22 cellular contexts compared by ENCODE assay signal in the genomic region with DNA sequence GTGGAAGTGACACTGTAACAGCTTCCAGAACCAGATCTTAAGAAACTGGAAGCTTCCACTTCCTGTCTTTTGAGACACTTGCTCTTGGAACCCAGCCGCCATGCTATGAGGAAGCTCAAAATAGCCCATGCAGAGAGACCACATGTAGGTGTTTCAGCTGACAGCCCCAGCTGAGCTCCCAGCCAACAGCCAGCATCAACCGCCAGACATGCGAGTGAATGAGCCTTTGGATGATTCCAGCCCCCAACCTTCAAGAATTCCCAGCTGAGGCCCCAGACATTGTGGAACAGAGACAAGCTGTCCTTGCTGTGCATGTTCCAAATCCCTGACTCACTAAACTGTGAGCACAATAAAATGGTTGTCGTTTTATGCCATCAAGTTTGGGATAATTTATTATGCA. TPM values are rescaled to one million over a fixed set of nuclear protein-coding genes. Genes with fewer than 3 reads are reported as not detected.
DNase-seq lines count a peak whose midpoint lies in the region; ATAC-seq, FAIRE-seq and TF ChIP-seq lines count a peak whose summit lies in the region.
"Had no signal": no experiment of that assay in that cellular context is flagged by ENCODE, and none has a peak within 500 bp of the region (broad histone marks: within the 10 kb centered on the region; RNA-seq: fewer than 3 reads in every experiment).

No MANE protein-coding gene starts in this region.

- H3K36me3 ChIP-seq in psoas muscle (ENCODE audit: insufficient read depth in 1 of 2, low read depth in 1 of 2): peaks cover 0 to 6% of the 10 kb centered on the region in 2 donors
- H3K36me3 ChIP-seq: BLaER1 had no signal

- DNase-seq in CD1c-positive myeloid dendritic cell (ENCODE audit: extremely low spot score) (peak; percentile 30), NCI-H446 treated with DMSO at 0.1 percent for 48 hours (lab: John Stamatoyannopoulos, UW) (peak; percentile 14), myocyte (ENCODE audit: low read depth) (peak; percentile 53), psoas muscle (no peak), urothelium cell line (ENCODE audit: low spot score) (no peak), GDM1 (lab: John Stamatoyannopoulos, UW) (no peak), NCI-H2171 (lab: John Stamatoyannopoulos, UW) (no peak)
- DNase-seq in activated CD4-positive, alpha-beta T cell treated with anti-CD3 and anti-CD28 coated beads for 48 hours: no peak
- DNase-seq: CD4-positive, alpha-beta memory T cell; COR-L47; DMS153; DND-41; GF-D8; H9 had no signal

- peak in 3 of 4 donors; percentile 52 to 72 (median 54) for ATAC-seq in psoas muscle
- ATAC-seq: GM23338, HCT116 had no signal

- intact Hi-C loops in psoas muscle (cut with DNase I): no loop called here

- no peaks in the 10 kb centered on the region for H3K27me3 ChIP-seq in psoas muscle (ENCODE audit: insufficient read depth in 3 of 3, low read length in 2 of 3)
- H3K27me3 ChIP-seq: BLaER1 had no signal

- no peak overlapping the region for H3K4me3 ChIP-seq in psoas muscle
- H3K4me3 ChIP-seq: BLaER1, GM23338 had no signal

- TF ChIP-seq CTCF in psoas muscle (IDR thresholded peaks at IDR 0.05): no peak

- H3K27ac ChIP-seq in psoas muscle: no peak overlapping the region
- H3K27ac ChIP-seq: 22Rv1, BLaER1, C4-2B had no signal

- 53 to 74% (median 58%) methylated on average over 4 of the region's 4 CpGs for WGBS in psoas muscle, 3 donors

- FAIRE-seq in urothelium cell line (lab: Jason Lieb, UNC): no peak
- FAIRE-seq: A204.1, GM12891, GM18507 had no signal

- H3K4me1 ChIP-seq in psoas muscle: peaks cover 61% of the 10 kb centered on the region

- no peaks in the 10 kb centered on the region for H3K9me3 ChIP-seq in psoas muscle

RNA-seq across cellular contexts. Expression of gene ACVR1, which starts 27.9 kb away (rescaled TPM):
- 43.0 and 48.8 TPM in 2 replicates for total RNA-seq in myocyte
- 38.8 TPM for polyA plus RNA-seq in myocyte (2012)
- total RNA-seq in psoas muscle: 10 to 100 TPM; 23.6 to 28.0 (median 25.4) TPM
- 10 to 100 TPM in 2 of 3 donors, 1 to 10 TPM in 1; 9.5 to 24.1 (median 14.9) TPM for polyA plus RNA-seq in psoas muscle

Comparison
In these comparisons a context has a peak if more than half of its experiments do, and no peak if none do; other contexts are left out.
1. DNase-seq: peak in CD1c-positive myeloid dendritic cell (single experiment), NCI-H446 treated with DMSO at 0.1 percent for 48 hours (single experiment) and myocyte (single experiment); none in psoas muscle (0 of 2), urothelium cell line (single experiment), activated CD4-positive, alpha-beta T cell treated with anti-CD3 and anti-CD28 coated beads for 48 hours (single experiment), GDM1 (single experiment) and NCI-H2171 (single experiment).